8 cellular contexts compared by ENCODE assay signal in genomic region chr17:82458885-82459424, GRCh38. TPM values are rescaled to one million over a fixed set of nuclear protein-coding genes. Genes with fewer than 3 reads are reported as not detected.
DNase-seq lines count a peak whose midpoint lies in the region; ATAC-seq and TF ChIP-seq lines count a peak whose summit lies in the region.

No MANE protein-coding gene starts in this region.

- H3K4me3 Mint-ChIP-seq in activated CD4-positive, alpha-beta T cell treated with anti-CD3 and anti-CD28 coated beads, Interleukin-2, amount 10 ng/mL, durations not matched to agents 7 days and 5 days = peak overlapping the region; percentile 94

- no peaks in the 10 kb centered on the region for H3K9me3 ChIP-seq in prostate gland

- H3K27ac ChIP-seq in prostate gland = peak overlapping the region; percentile 100

- POLR2A ChIA-PET in activated CD4-positive, alpha-beta T cell treated with anti-CD3 and anti-CD28 coated beads, Interleukin-2, amount 10 ng/mL, durations not matched to agents 7 days and 5 days (lab: Charles Lee) = no interaction called here

- H3K4me3 ChIP-seq in prostate gland = peak overlapping the region; percentile 67 to 95

- H3K36me3 ChIP-seq in prostate gland = no peaks in the 10 kb centered on the region

- CTCF ChIA-PET in activated CD4-positive, alpha-beta T cell treated with anti-CD3 and anti-CD28 coated beads, Interleukin-2, amount 10 ng/mL, durations not matched to agents 7 days and 5 days (lab: Charles Lee) = no interaction called here

- peak overlapping the region; percentile 86 for H3K27ac Mint-ChIP-seq in activated CD4-positive, alpha-beta T cell treated with anti-CD3 and anti-CD28 coated beads, Interleukin-2, amount 10 ng/mL, durations not matched to agents 7 days and 5 days

- ATAC-seq in left cardiac atrium = peak; percentile 1 to 4

- peaks cover 8% of the 10 kb centered on the region for H3K4me1 ChIP-seq in prostate gland (replicated peaks)

- H3K36me3 Mint-ChIP-seq in activated CD4-positive, alpha-beta T cell treated with anti-CD3 and anti-CD28 coated beads, Interleukin-2, amount 10 ng/mL, durations not matched to agents 7 days and 5 days (ENCODE audit: low read depth) = peaks cover 46% of the 10 kb centered on the region

- H3K27me3 ChIP-seq in prostate gland (replicated peaks; ENCODE audit: insufficient read depth) = no peaks in the 10 kb centered on the region

- H3K4me1 Mint-ChIP-seq in activated CD4-positive, alpha-beta T cell treated with anti-CD3 and anti-CD28 coated beads, Interleukin-2, amount 10 ng/mL, durations not matched to agents 7 days and 5 days = peaks cover 49% of the 10 kb centered on the region

- H3K27me3 Mint-ChIP-seq in activated CD4-positive, alpha-beta T cell treated with anti-CD3 and anti-CD28 coated beads, Interleukin-2, amount 10 ng/mL, durations not matched to agents 7 days and 5 days = no peaks in the 10 kb centered on the region

- H3K9me3 Mint-ChIP-seq in activated CD4-positive, alpha-beta T cell treated with anti-CD3 and anti-CD28 coated beads, Interleukin-2, amount 10 ng/mL, durations not matched to agents 7 days and 5 days = peaks cover 5% of the 10 kb centered on the region

- DNase-seq in activated CD4-positive, alpha-beta T cell treated with anti-CD3 and anti-CD28 coated beads, Interleukin-2, amount 10 ng/mL, durations not matched to agents 7 days and 5 days = peak; percentile 47
- DNase-seq in activated CD4-positive, alpha-beta T cell treated with anti-CD3 and anti-CD28 coated beads, Interleukin-2, amount 50 U/mL, for 4 hours = no peak
- peak; percentile 52 for DNase-seq in HK-2 (ENCODE audit: unreplicated experiment)
- peak; percentile 10 for DNase-seq in activated effector memory CD4-positive, alpha-beta T cell treated with Interleukin-2 at 50 U/mL for 16 hours
- DNase-seq in left cardiac atrium = peak; percentile 49
- no peak for DNase-seq in prostate gland (ENCODE audit: low spot score)
- DNase-seq in NCI-H510A (lab: John Stamatoyannopoulos, UW) = no peak
- no peak for DNase-seq in DMS79 (lab: John Stamatoyannopoulos, UW)

- intact Hi-C loops in left cardiac atrium (cut with DNase I) = no loop called here
- intact Hi-C loops in prostate gland (cut with DNase I) = loop anchor here (2.0 to 5.0 kb wide), 2 partner anchors 38 to 40 kb away; partner anchors contain the start of genes HEXD and OGFOD3

- TF ChIP-seq CTCF in prostate gland (IDR thresholded peaks at IDR 0.05) = no peak

- TF ChIP-seq POLR2A in prostate gland (IDR thresholded peaks at IDR 0.05) = no peak

- under 1% methylated on average over 32 of the region's 62 CpGs for WGBS in prostate gland

RNA-seq across cellular contexts. Expression of gene NARF, which starts 0.4 kb away (rescaled TPM):
- 100 to 1,000 TPM; 105 to 117 TPM for total RNA-seq in activated CD4-positive, alpha-beta T cell treated with anti-CD3 and anti-CD28 coated beads, Interleukin-2, amount 10 ng/mL, durations not matched to agents 7 days and 5 days
- total RNA-seq in left cardiac atrium = 10 to 100 TPM; 63.7 to 65.9 TPM
- 10 to 100 TPM; 38.4 to 68.1 TPM for total RNA-seq in prostate gland

RNA-seq across cellular contexts. Expression of gene CYBC1, which starts 8.4 kb away (rescaled TPM):
- 100 to 1,000 TPM; 300 to 324 TPM for total RNA-seq in activated CD4-positive, alpha-beta T cell treated with anti-CD3 and anti-CD28 coated beads, Interleukin-2, amount 10 ng/mL, durations not matched to agents 7 days and 5 days
- total RNA-seq in left cardiac atrium (10 to 100 TPM; 42.1 to 43.6 TPM), prostate gland (10 to 100 TPM; 74.3 to 81.8 TPM)

RNA-seq across cellular contexts. Expression of gene OGFOD3, which starts 40.6 kb away (rescaled TPM):
- 10 to 100 TPM; 23.8 to 28.0 TPM for total RNA-seq in activated CD4-positive, alpha-beta T cell treated with anti-CD3 and anti-CD28 coated beads, Interleukin-2, amount 10 ng/mL, durations not matched to agents 7 days and 5 days
- total RNA-seq in left cardiac atrium (10 to 100 TPM; 27.2 to 32.0 TPM), prostate gland (10 to 100 TPM; 41.0 to 65.8 TPM)

RNA-seq across cellular contexts. Expression of gene HEXD, which starts 40.8 kb away (rescaled TPM):
- total RNA-seq in activated CD4-positive, alpha-beta T cell treated with anti-CD3 and anti-CD28 coated beads, Interleukin-2, amount 10 ng/mL, durations not matched to agents 7 days and 5 days = 10 to 100 TPM; 65.5 to 70.2 TPM
- total RNA-seq in left cardiac atrium (10 to 100 TPM; 14.3 to 16.3 TPM), prostate gland (100 to 1,000 TPM in 1 of 2 donors, 10 to 100 TPM in 1; 76.1 to 145 TPM)

Comparison
In these comparisons a context has a peak if more than half of its experiments do, and no peak if none do; other contexts are left out.
1. DNase-seq: peak in activated CD4-positive, alpha-beta T cell treated with anti-CD3 and anti-CD28 coated beads, Interleukin-2, amount 10 ng/mL, durations not matched to agents 7 days and 5 days (single experiment), HK-2 (single experiment), activated effector memory CD4-positive, alpha-beta T cell treated with Interleukin-2 at 50 U/mL for 16 hours (single experiment) and left cardiac atrium (single experiment); none in activated CD4-positive, alpha-beta T cell treated with anti-CD3 and anti-CD28 coated beads, Interleukin-2, amount 50 U/mL, for 4 hours (0 of 2), prostate gland (single experiment), NCI-H510A (single experiment) and DMS79 (single experiment).